15 cellular contexts compared by ENCODE assay signal in genomic region chr7:842436-843031, GRCh38. TPM values are rescaled to one million over a fixed set of nuclear protein-coding genes. Genes with fewer than 3 reads are reported as not detected.
DNase-seq lines count a peak whose midpoint lies in the region; ATAC-seq and TF ChIP-seq lines count a peak whose summit lies in the region.
"Had no signal": no experiment of that assay in that cellular context is flagged by ENCODE, and none has a peak within 500 bp of the region (broad histone marks: within the 10 kb centered on the region; RNA-seq: fewer than 3 reads in every experiment).

No MANE protein-coding gene starts in this region.

- ATAC-seq in Right ventricle myocardium inferior: peak; percentile 75
- ATAC-seq in mucosa of descending colon: peak; percentile 31
- no peak for ATAC-seq in stimulated activated effector memory CD8-positive, alpha-beta T cell treated with anti-CD3 and anti-CD28 coated beads, Interleukin-12 subunit alpha, Interleukin-12 subunit beta, amount 100 ng/mL, for 72 hours
- no peak for ATAC-seq in omental fat pad (ENCODE audit: low FRiP score)
- ATAC-seq: right lobe of liver had no signal

- H3K36me3 ChIP-seq in mucosa of descending colon (ENCODE audit: low read depth): peaks cover 11% of the 10 kb centered on the region

- H3K36me3 Mint-ChIP-seq in stimulated activated effector memory CD8-positive, alpha-beta T cell treated with anti-CD3 and anti-CD28 coated beads, Interleukin-12 subunit alpha, Interleukin-12 subunit beta, amount 100 ng/mL, for 72 hours: peaks cover 64% of the 10 kb centered on the region

- H3K9me3 ChIP-seq in mucosa of descending colon: no peaks in the 10 kb centered on the region
- H3K9me3 ChIP-seq: right lobe of liver, thyroid gland had no signal

- no peak overlapping the region for H3K4me3 ChIP-seq in mucosa of descending colon
- H3K4me3 ChIP-seq: right lobe of liver, thyroid gland had no signal

- DNase-seq in Right ventricle myocardium inferior (ENCODE audit: missing footprints) (no peak), cardiac septum (ENCODE audit: low spot score) (no peak), fibroblast of gingiva (ENCODE audit: low read depth) (peak; percentile 14), mucosa of descending colon (peak in 1 of 3 donors; percentile 15), omental fat pad (ENCODE audit: low spot score) (no peak), NCI-H774 (lab: John Stamatoyannopoulos, UW) (no peak)
- no peak for DNase-seq in stimulated activated effector memory CD8-positive, alpha-beta T cell treated with anti-CD3 and anti-CD28 coated beads, Interleukin-12 subunit alpha, Interleukin-12 subunit beta, amount 100 ng/mL, for 72 hours (ENCODE audit: low spot score in 2 of 2)
- no peak for DNase-seq in NK-92 treated with Interleukin-12 subunit alpha and Interleukin-12 subunit beta, amount 100 ng/mL, for 24 hours (lab: John Stamatoyannopoulos, UW)
- DNase-seq: activated CD4-positive, alpha-beta memory T cell treated with anti-CD3 and anti-CD28 coated beads for 36 hours; effector CD8-positive, alpha-beta T cell; NCI-H2029; OCI-M1; thyroid gland had no signal

- H3K4me3 Mint-ChIP-seq in stimulated activated effector memory CD8-positive, alpha-beta T cell treated with anti-CD3 and anti-CD28 coated beads, Interleukin-12 subunit alpha, Interleukin-12 subunit beta, amount 100 ng/mL, for 72 hours: no peak overlapping the region
- H3K4me3 Mint-ChIP-seq: activated CD4-positive, alpha-beta memory T cell treated with anti-CD3 and anti-CD28 coated beads for 36 hours; activated naive CD4-positive, alpha-beta T cell treated with anti-CD3 and anti-CD28 coated beads, Interleukin-2, amount 50 U/mL, for 24 hours had no signal

- no peaks in the 10 kb centered on the region for H3K9me3 Mint-ChIP-seq in stimulated activated effector memory CD8-positive, alpha-beta T cell treated with anti-CD3 and anti-CD28 coated beads, Interleukin-12 subunit alpha, Interleukin-12 subunit beta, amount 100 ng/mL, for 72 hours
- H3K9me3 Mint-ChIP-seq: activated CD4-positive, alpha-beta memory T cell treated with anti-CD3 and anti-CD28 coated beads for 36 hours; activated naive CD4-positive, alpha-beta T cell treated with anti-CD3 and anti-CD28 coated beads, Interleukin-2, amount 50 U/mL, for 24 hours had no signal

- no peak overlapping the region for H3K27ac Mint-ChIP-seq in stimulated activated effector memory CD8-positive, alpha-beta T cell treated with anti-CD3 and anti-CD28 coated beads, Interleukin-12 subunit alpha, Interleukin-12 subunit beta, amount 100 ng/mL, for 72 hours
- H3K27ac Mint-ChIP-seq: activated CD4-positive, alpha-beta memory T cell treated with anti-CD3 and anti-CD28 coated beads for 36 hours; activated naive CD4-positive, alpha-beta T cell treated with anti-CD3 and anti-CD28 coated beads, Interleukin-2, amount 50 U/mL, for 24 hours had no signal

- intact Hi-C loops in Right ventricle myocardium inferior (cut with DNase I): no loop called here
- intact Hi-C loops in cardiac septum (cut with DNase I): no loop called here
- intact Hi-C loops in mucosa of descending colon (cut with DNase I, micrococcal nuclease): no loop called here

- no peaks in the 10 kb centered on the region for H3K4me1 ChIP-seq in mucosa of descending colon (ENCODE audit: low read depth)
- H3K4me1 ChIP-seq: right lobe of liver, thyroid gland had no signal

- TF ChIP-seq CTCF in mucosa of descending colon (IDR thresholded peaks at IDR 0.05): no peak
- TF ChIP-seq CTCF in omental fat pad (IDR thresholded peaks at IDR 0.05): no peak

- H3K4me1 Mint-ChIP-seq in stimulated activated effector memory CD8-positive, alpha-beta T cell treated with anti-CD3 and anti-CD28 coated beads, Interleukin-12 subunit alpha, Interleukin-12 subunit beta, amount 100 ng/mL, for 72 hours: no peaks in the 10 kb centered on the region

RNA-seq across cellular contexts. Expression of gene SUN1, which starts 10.3 kb away (rescaled TPM):
- total RNA-seq in Right ventricle myocardium inferior (176 TPM), cardiac septum (153 TPM), mucosa of descending colon (100 to 1,000 TPM; 151 to 179 (median 164) TPM), omental fat pad (100 to 1,000 TPM; 124 to 245 (median 174) TPM)

RNA-seq across cellular contexts. Expression of gene GET4, which starts 33.8 kb away (rescaled TPM):
- total RNA-seq in Right ventricle myocardium inferior (19.1 TPM), cardiac septum (21.3 TPM), mucosa of descending colon (10 to 100 TPM; 36.9 to 48.8 (median 48.2) TPM), omental fat pad (10 to 100 TPM; 18.7 to 28.5 (median 23.5) TPM)

Comparison
In these comparisons a context has a peak if more than half of its experiments do, and no peak if none do; other contexts are left out.
1. ATAC-seq: peak in Right ventricle myocardium inferior (single experiment) and mucosa of descending colon (single experiment); none in stimulated activated effector memory CD8-positive, alpha-beta T cell treated with anti-CD3 and anti-CD28 coated beads, Interleukin-12 subunit alpha, Interleukin-12 subunit beta, amount 100 ng/mL, for 72 hours (single experiment) and omental fat pad (single experiment).